8 cellular contexts compared by ENCODE assay signal in genomic region chr19:47514869-47515588, GRCh38. TPM values are rescaled to one million over a fixed set of nuclear protein-coding genes. Genes with fewer than 3 reads are reported as not detected.
DNase-seq lines count a peak whose midpoint lies in the region; ATAC-seq and TF ChIP-seq lines count a peak whose summit lies in the region.

Gene NAPA, minus strand, starts transcription at chr19:47515063. Its CDS starts 123 bp downstream, at chr19:47514940.

- peak within 1 kb of the TSS; percentile 95 for H3K4me3 ChIP-seq in neural progenitor cell

- peaks cover 8% of the 10 kb centered on the region for H3K4me1 ChIP-seq in foreskin keratinocyte
- H3K4me1 ChIP-seq in neural progenitor cell: peaks cover 4% of the 10 kb centered on the region

- peak within 1 kb of the TSS; percentile 91 for H3K9ac ChIP-seq in neural progenitor cell

- H3F3A ChIP-seq in neural progenitor cell (ENCODE audit: low read depth): peaks cover 9% of the 10 kb centered on the region

- H3K36me3 ChIP-seq in neural progenitor cell: no peaks in the 10 kb centered on the region

- H3K27ac ChIP-seq in foreskin keratinocyte (peak within 1 kb of the TSS; percentile 93), neural progenitor cell (no peak within 1 kb of the TSS)

- peak within 1 kb of the TSS; percentile 97 for H3K4me3 Mint-ChIP-seq in neural progenitor cell

- peaks cover 30% of the 10 kb centered on the region for H3K4me1 Mint-ChIP-seq in neural progenitor cell

- peaks cover 12% of the 10 kb centered on the region for H3K27me3 Mint-ChIP-seq in neural progenitor cell (ENCODE audit: insufficient read depth, low read depth)

- CTCF ChIA-PET in HEK293T (lab: Yijun Ruan, JAX): interaction anchor here (0.5 to 1.6 kb wide), 9 partner anchors 9 to 181 kb away, joined by 3 to 10 read pairs (median 4); no protein-coding TSS in a partner anchor

- in situ Hi-C loops in SK-MEL-5 (cut with HindIII; ENCODE audit: low pct_unique_long_range_greater_than_20kb, low sequenced_read_pairs): no loop called here

- TF ChIP-seq CTCF in foreskin keratinocyte (conservative IDR thresholded peaks at IDR 0.05): no peak
- TF ChIP-seq CTCF in neural progenitor cell (IDR thresholded peaks at IDR 0.05): no peak

- H3K27me3 ChIP-seq in foreskin keratinocyte (no peaks in the 10 kb centered on the region), neural progenitor cell (no peaks in the 10 kb centered on the region)

- peaks cover 22% of the 10 kb centered on the region for H4K20me1 ChIP-seq in neural progenitor cell (ENCODE audit: low read depth)

- H3K4me2 ChIP-seq in neural progenitor cell: peak within 1 kb of the TSS; percentile 99

- DNase-seq in GF-D8 (lab: John Stamatoyannopoulos, UW) (peak; percentile 99), HEK293T (ENCODE audit: extremely low spot score) (peak; percentile 98), MV-4-11 (lab: John Stamatoyannopoulos, UW) (peak; percentile 100), SK-MEL-5 (ENCODE audit: low read depth, low spot score) (peak; percentile 99), foreskin keratinocyte (peak; percentile 99), neural progenitor cell (ENCODE audit: low spot score) (peak; percentile 100), stromal cell of bone marrow (ENCODE audit: low read depth) (peak; percentile 100)
- DNase-seq in activated naive CD4-positive, alpha-beta T cell treated with Interleukin-2 at 50 U/mL for 16 hours: peak; percentile 100

- peak; percentile 94 for ATAC-seq in foreskin keratinocyte

- H3K27ac Mint-ChIP-seq in neural progenitor cell: peak within 1 kb of the TSS; percentile 96

- POLR2A ChIA-PET in HEK293T (lab: Yijun Ruan, JAX): interaction anchor here (0.6 to 1.6 kb wide), 6 partner anchors 9 to 86 kb away, joined by 3 to 6 read pairs (median 4); no protein-coding TSS in a partner anchor

- H3K36me3 Mint-ChIP-seq in neural progenitor cell: no peaks in the 10 kb centered on the region

- no peaks in the 10 kb centered on the region for H3K9me3 ChIP-seq in neural progenitor cell (ENCODE audit: low read depth)

- peaks cover 43% of the 10 kb centered on the region for H3K79me2 ChIP-seq in neural progenitor cell (ENCODE audit: low read depth)

- no peaks in the 10 kb centered on the region for H3K9me3 Mint-ChIP-seq in neural progenitor cell

- H2AFZ ChIP-seq in neural progenitor cell (replicated peaks): peak within 1 kb of the TSS; percentile 88

TF ChIP-seq in HEK293T, 16 proteins besides CTCF, POLR2A, EP300 and RAD21:
- peak; percentile 72; the same call in 1 of the 2 replicates for TF ChIP-seq HDGF (IDR thresholded peaks at IDR 0.05; ENCODE audit: borderline replicate concordance)
- TF ChIP-seq PKNOX1 (IDR thresholded peaks at IDR 0.05): peak; percentile 65
- no peak for TF ChIP-seq ELF4 (IDR thresholded peaks at IDR 0.05)
- TF ChIP-seq ARNT (IDR thresholded peaks at IDR 0.05): no peak
- TF ChIP-seq L3MBTL2 (conservative IDR thresholded peaks at IDR 0.05): peak; percentile 47
- TF ChIP-seq FOXM1 (IDR thresholded peaks at IDR 0.05; ENCODE audit: borderline replicate concordance): peak; percentile 97
- TF ChIP-seq SP1 (IDR thresholded peaks at IDR 0.05): no peak

RNA-seq across cellular contexts. Expression of gene NAPA, which starts in this region (rescaled TPM):
- total RNA-seq in SK-MEL-5 (2014; rRNA removed; shearing (Covaris generic)): 126 and 147 TPM in 2 replicates
- polyA plus RNA-seq in SK-MEL-5 (2015; cell fraction: cytosol; rRNA removed): 183 and 206 TPM in 2 replicates
- 90.3 and 111 TPM in 2 replicates for polyA plus RNA-seq in SK-MEL-5 (2015; cell fraction: nucleus; rRNA removed)
- 71.7 and 74.2 TPM in 2 replicates for total RNA-seq in foreskin keratinocyte
- 99.5 and 99.6 TPM in 2 replicates for polyA plus RNA-seq in foreskin keratinocyte
- 30.2 and 44.9 TPM in 2 replicates for total RNA-seq in neural progenitor cell (ENCODE audit: low replicate concordance)
